In genomic region chr10:87228247-87228646, GRCh38 we compare ENCODE assay signal across 2 cellular contexts. TPM values are rescaled to one million over a fixed set of nuclear protein-coding genes. Genes with fewer than 3 reads are reported as not detected.
"Had no signal": no experiment of that assay in that cellular context is flagged by ENCODE, and none has a peak within 500 bp of the region (broad histone marks: within the 10 kb centered on the region; RNA-seq: fewer than 3 reads in every experiment).

No MANE protein-coding gene starts in this region.

RNA-seq across cellular contexts. Expression of gene NUTM2A, which starts 3.0 kb away (rescaled TPM):
- total RNA-seq: GM23338, H7 had no signal
